15 cellular contexts compared by ENCODE assay signal in genomic region chr17:29042026-29042678, GRCh38. TPM values are rescaled to one million over a fixed set of nuclear protein-coding genes. Genes with fewer than 3 reads are reported as not detected.
A peak's percentile ranks its signal among the peaks of the same experiment; 100 is the strongest.
DNase-seq lines count a peak whose midpoint lies in the region; ATAC-seq and TF ChIP-seq lines count a peak whose summit lies in the region.
"Had no signal": no experiment of that assay in that cellular context is flagged by ENCODE, and none has a peak within 500 bp of the region (broad histone marks: within the 10 kb centered on the region; RNA-seq: fewer than 3 reads in every experiment).

No MANE protein-coding gene starts in this region.

- peak overlapping the region; percentile 18 for H3K4me2 ChIP-seq in Loucy (ENCODE audit: low read depth, low read length, poor library complexity, severe bottlenecking)

- H3K9me3 Mint-ChIP-seq in nephron, result no peaks in the 10 kb centered on the region
- no peaks in the 10 kb centered on the region for H3K9me3 Mint-ChIP-seq in T-helper 2 cell treated with Interferon-gamma antibody and Interleukin-4, amounts not matched to agents 5 μg/mL and 100 μg/mL, for 36 hours
- H3K9me3 Mint-ChIP-seq: activated naive CD4-positive, alpha-beta T cell treated with anti-CD3 and anti-CD28 coated beads, Interleukin-2, amount 50 U/mL, for 24 hours; central memory CD8-positive, alpha-beta T cell; natural killer cell treated with Interleukin-12 subunit alpha and Interleukin-12 subunit beta and Interleukin-15 and Interleukin-18, amount 100 ng/mL, for 72 hours had no signal

- H2AFZ ChIP-seq in Loucy (ENCODE audit: low read length), result no peak overlapping the region

- H3K27me3 Mint-ChIP-seq in nephron (ENCODE audit: low read depth), result peaks cover 4% of the 10 kb centered on the region
- peaks cover 5% of the 10 kb centered on the region for H3K27me3 Mint-ChIP-seq in T-helper 2 cell treated with Interferon-gamma antibody and Interleukin-4, amounts not matched to agents 5 μg/mL and 100 μg/mL, for 36 hours (ENCODE audit: low read depth)

- peak overlapping the region; percentile 12 to 41 (median 31) for H3K4me3 Mint-ChIP-seq in nephron
- H3K4me3 Mint-ChIP-seq in T-helper 2 cell treated with Interferon-gamma antibody and Interleukin-4, amounts not matched to agents 5 μg/mL and 100 μg/mL, for 36 hours, result no peak overlapping the region
- H3K4me3 Mint-ChIP-seq: activated naive CD4-positive, alpha-beta T cell treated with anti-CD3 and anti-CD28 coated beads, Interleukin-2, amount 50 U/mL, for 24 hours; central memory CD8-positive, alpha-beta T cell; natural killer cell treated with Interleukin-12 subunit alpha and Interleukin-12 subunit beta and Interleukin-15 and Interleukin-18, amount 100 ng/mL, for 72 hours had no signal

- DNase-seq in A673 (ENCODE audit: low spot score) (no peak), caudate nucleus (lab: John Stamatoyannopoulos, UW) (no peak), NCI-H446 treated with DMSO at 0.1 percent for 48 hours (lab: John Stamatoyannopoulos, UW) (no peak)
- DNase-seq in T-helper 2 cell treated with Interferon-gamma antibody and Interleukin-4, amounts not matched to agents 5 μg/mL and 100 μg/mL, for 36 hours (ENCODE audit: low spot score), result no peak
- DNase-seq: activated CD4-positive, CD25-positive, alpha-beta regulatory T cell treated with anti-CD3 and anti-CD28 coated beads, Interleukin-2, amount 50 U/mL, for 72 hours; activated CD8-positive, alpha-beta memory T cell treated with anti-CD3 and anti-CD28 coated beads, Interleukin-2, amount 50 U/mL, for 48 hours; T-helper 1 cell; testis had no signal

- H3F3A ChIP-seq in Loucy (ENCODE audit: low read depth), result no peaks in the 10 kb centered on the region

- H3K9me2 ChIP-seq in Loucy (replicated peaks; ENCODE audit: low read depth, low read length), result no peaks in the 10 kb centered on the region

- H3K36me3 Mint-ChIP-seq in nephron (ENCODE audit: low read depth), result no peaks in the 10 kb centered on the region
- H3K36me3 Mint-ChIP-seq in T-helper 2 cell treated with Interferon-gamma antibody and Interleukin-4, amounts not matched to agents 5 μg/mL and 100 μg/mL, for 36 hours (ENCODE audit: low read depth), result no peaks in the 10 kb centered on the region
- H3K36me3 Mint-ChIP-seq: activated naive CD4-positive, alpha-beta T cell treated with anti-CD3 and anti-CD28 coated beads, Interleukin-2, amount 50 U/mL, for 24 hours; natural killer cell treated with Interleukin-12 subunit alpha and Interleukin-12 subunit beta and Interleukin-15 and Interleukin-18, amount 100 ng/mL, for 72 hours had no signal

- H3K4me3 ChIP-seq in A673 (ENCODE audit: low read depth, low read length, poor library complexity, severe bottlenecking), result peak overlapping the region; percentile 7
- H3K4me3 ChIP-seq in Loucy (ENCODE audit: low read length, poor library complexity, severe bottlenecking), result no peak overlapping the region
- H3K4me3 ChIP-seq: testis had no signal

- H3K9me3 ChIP-seq in A673 (ENCODE audit: low read depth, low read length, poor library complexity, severe bottlenecking) (no peaks in the 10 kb centered on the region), Loucy (ENCODE audit: insufficient read depth, low read depth, low read length) (no peaks in the 10 kb centered on the region)
- H3K9me3 ChIP-seq: testis had no signal

- H3K79me2 ChIP-seq in Loucy (ENCODE audit: insufficient read depth, low read length), result no peaks in the 10 kb centered on the region

- H3K36me3 ChIP-seq in A673 (ENCODE audit: insufficient read depth, low read length, poor library complexity, severe bottlenecking), result no peaks in the 10 kb centered on the region
- H3K36me3 ChIP-seq in Loucy (ENCODE audit: insufficient read depth, low read length), result no peaks in the 10 kb centered on the region

- POLR2A ChIA-PET in A673 (lab: Charles Lee; ENCODE audit: low non-redundant PET), result interaction anchor here (0.6 kb wide), 1 partner anchor 42 kb away, joined by 6 read pairs; no protein-coding TSS in a partner anchor

- intact Hi-C loops in A673 (cut with micrococcal nuclease; ENCODE audit: unreplicated experiment), result loop anchor here (5.0 kb wide), 2 partner anchors 60 to 70 kb away; no protein-coding TSS in a partner anchor

- ATAC-seq in HG02798 (IDR thresholded peaks at IDR 0.05; ENCODE audit: poor library complexity, unreplicated experiment), result no peak
- no peak for ATAC-seq in GM18511 (IDR thresholded peaks at IDR 0.05; ENCODE audit: unreplicated experiment)

- H3K27me3 ChIP-seq in A673 (replicated peaks; ENCODE audit: insufficient read depth, low read depth, low read length, poor library complexity), result no peaks in the 10 kb centered on the region
- no peaks in the 10 kb centered on the region for H3K27me3 ChIP-seq in Loucy (ENCODE audit: insufficient read depth, low read length, poor library complexity, severe bottlenecking)
- H3K27me3 ChIP-seq: testis had no signal

- no peaks in the 10 kb centered on the region for H4K20me1 ChIP-seq in Loucy (ENCODE audit: insufficient read depth, low read length, poor library complexity, severe bottlenecking)

- H3K4me1 Mint-ChIP-seq in nephron, result peaks cover 52% of the 10 kb centered on the region
- peaks cover 3% of the 10 kb centered on the region for H3K4me1 Mint-ChIP-seq in T-helper 2 cell treated with Interferon-gamma antibody and Interleukin-4, amounts not matched to agents 5 μg/mL and 100 μg/mL, for 36 hours (ENCODE audit: low read depth)
- H3K4me1 Mint-ChIP-seq: activated naive CD4-positive, alpha-beta T cell treated with anti-CD3 and anti-CD28 coated beads, Interleukin-2, amount 50 U/mL, for 24 hours had no signal

- H3K9ac ChIP-seq in Loucy (ENCODE audit: low read depth, low read length, poor library complexity, severe bottlenecking), result no peak overlapping the region

- no peak for TF ChIP-seq CTCF in A673 (conservative IDR thresholded peaks at IDR 0.05; ENCODE audit: low read depth, low read length)
- no peak for TF ChIP-seq CTCF in Loucy (conservative IDR thresholded peaks at IDR 0.05; ENCODE audit: low read length)
- no peak for TF ChIP-seq CTCF in nephron (IDR thresholded peaks at IDR 0.05; ENCODE audit: unreplicated experiment in 3 of 3)

- BruUV-seq in A673 (replicated peaks; lab: Mats Ljungman, UMichigan), result TSS peak; percentile 86

- peak overlapping the region; percentile 41 to 91 (median 89) for H3K27ac Mint-ChIP-seq in nephron
- no peak overlapping the region for H3K27ac Mint-ChIP-seq in T-helper 2 cell treated with Interferon-gamma antibody and Interleukin-4, amounts not matched to agents 5 μg/mL and 100 μg/mL, for 36 hours
- H3K27ac Mint-ChIP-seq: activated naive CD4-positive, alpha-beta T cell treated with anti-CD3 and anti-CD28 coated beads, Interleukin-2, amount 50 U/mL, for 24 hours; natural killer cell treated with Interleukin-12 subunit alpha and Interleukin-12 subunit beta and Interleukin-15 and Interleukin-18, amount 100 ng/mL, for 72 hours had no signal

- H3K27ac ChIP-seq in A673 (ENCODE audit: low read depth, low read length, poor library complexity, severe bottlenecking) (peak overlapping the region; percentile 70), caudate nucleus (ENCODE audit: low read depth, low read length) (peak overlapping the region; percentile 76)
- H3K27ac ChIP-seq: testis had no signal

- CTCF ChIA-PET in A673 (lab: Charles Lee), result interaction anchor here (1.0 kb wide), 1 partner anchor 74 kb away, joined by 4 read pairs; no protein-coding TSS in a partner anchor

- H3K4me1 ChIP-seq in A673 (ENCODE audit: insufficient read depth, low read length, poor library complexity, severe bottlenecking), result peaks cover 66% of the 10 kb centered on the region
- no peaks in the 10 kb centered on the region for H3K4me1 ChIP-seq in Loucy (ENCODE audit: insufficient read depth, low read length, poor library complexity, severe bottlenecking)

RNA-seq across cellular contexts. Expression of gene PIPOX, which starts 0.8 kb away (rescaled TPM):
- total RNA-seq in A673 (2021), result 7.8 and 8.8 TPM in 2 replicates

RNA-seq across cellular contexts. Expression of gene SEZ6, which starts 36.3 kb away (rescaled TPM):
- total RNA-seq in A673 (2021), result 1.5 and 2.6 TPM in 2 replicates
- total RNA-seq: natural killer cell treated with Interleukin-12 subunit alpha and Interleukin-12 subunit beta and Interleukin-15 and Interleukin-18, amount 100 ng/mL, for 72 hours had no signal
